In genomic region chr1:231931846-231932454, GRCh38 we compare ENCODE assay signal across 8 cellular contexts.
DNase-seq lines count a peak whose midpoint lies in the region; ATAC-seq and TF ChIP-seq lines count a peak whose summit lies in the region.

No MANE protein-coding gene starts in this region.

- no peak for TF ChIP-seq EP300 in ovary (IDR thresholded peaks at IDR 0.05)

- no peak for TF ChIP-seq POLR2A in ovary (IDR thresholded peaks at IDR 0.05)

- H3K9me3 ChIP-seq in liver (ENCODE audit: control insufficient read depth in 4 of 4, low read length in 3 of 4) = peaks cover 0 to 9% (median 5%) of the 10 kb centered on the region in 4 donors
- no peaks in the 10 kb centered on the region for H3K9me3 ChIP-seq in ovary

- DNase-seq in HK-2 (ENCODE audit: unreplicated experiment) (peak; percentile 51), activated T-cell treated with anti-CD3 and anti-CD28 coated beads for 4 hours (peak; percentile 14), mucosa of gallbladder (ENCODE audit: low spot score) (no peak), ovary (no peak)

- H3K4me3 ChIP-seq in liver (ENCODE audit: low read depth in 1 of 3, low read length in 3 of 3) = no peak overlapping the region
- no peak overlapping the region for H3K4me3 ChIP-seq in ovary

- peak; percentile 84 for TF ChIP-seq CTCF in C4-2B (conservative IDR thresholded peaks at IDR 0.05)
- TF ChIP-seq CTCF in liver (IDR thresholded peaks at IDR 0.05; ENCODE audit: low read depth, low read length, missing input control) = peak; percentile 28
- no peak for TF ChIP-seq CTCF in ovary (IDR thresholded peaks at IDR 0.05)

- H3K27me3 ChIP-seq in liver (ENCODE audit: control insufficient read depth in 4 of 4, insufficient read depth in 4 of 4, low read length in 3 of 4) = peaks cover 0 to 2% (median 0%) of the 10 kb centered on the region in 4 donors
- no peaks in the 10 kb centered on the region for H3K27me3 ChIP-seq in ovary

- TF ChIP-seq RAD21 in liver (IDR thresholded peaks at IDR 0.05) = no peak

- no peak for ATAC-seq in GM21528 (IDR thresholded peaks at IDR 0.05; ENCODE audit: low FRiP score, unreplicated experiment)
- no peak for ATAC-seq in HG02798 (IDR thresholded peaks at IDR 0.05; ENCODE audit: poor library complexity, unreplicated experiment)

- no peak overlapping the region for H3K9ac ChIP-seq in liver (ENCODE audit: low read depth in 1 of 2, low read length in 2 of 2)

- peaks cover 0 to 2% (median 0%) of the 10 kb centered on the region in 4 donors for H3K36me3 ChIP-seq in liver (ENCODE audit: control insufficient read depth in 4 of 4, insufficient read depth in 3 of 4, low read depth in 1 of 4, low read length in 3 of 4)
- H3K36me3 ChIP-seq in ovary = no peaks in the 10 kb centered on the region

- H3K27ac ChIP-seq in C4-2B (no peak overlapping the region), liver (ENCODE audit: low read depth in 1 of 2, low read length in 2 of 2) (no peak overlapping the region), ovary (no peak overlapping the region)

- 80% methylated on average over 4 of the region's 4 CpGs for WGBS in liver
- 85 to 88% (median 85%) methylated on average over 4 of the region's 4 CpGs for WGBS in ovary, 3 donors

- intact Hi-C loops in ovary (cut with DNase I) = loop anchor here in 1 of 4 donors (10.0 kb wide), 1 partner anchor 57 kb away; no protein-coding TSS in a partner anchor

- H3K4me1 ChIP-seq in liver (ENCODE audit: control insufficient read depth in 4 of 4, insufficient read depth in 4 of 4, low read length in 3 of 4) (no peaks in the 10 kb centered on the region), ovary (ENCODE audit: insufficient read depth) (peaks cover 13% of the 10 kb centered on the region)

TF ChIP-seq in liver, 16 proteins besides CTCF, POLR2A, EP300 and RAD21:
- TF ChIP-seq GABPA (IDR thresholded peaks at IDR 0.05 in 1 of 2, conservative IDR thresholded peaks at IDR 0.05 in 1 of 2) = no peak
- no peak for TF ChIP-seq MAX (IDR thresholded peaks at IDR 0.05)

Comparison
In these comparisons a context has a peak if more than half of its experiments do, and no peak if none do; other contexts are left out.
1. CTCF ChIP-seq: peak in C4-2B (single experiment) and liver (single experiment); none in ovary (0 of 3).
2. DNase-seq: peak in HK-2 (single experiment) and activated T-cell treated with anti-CD3 and anti-CD28 coated beads for 4 hours (single experiment); none in mucosa of gallbladder (single experiment) and ovary (0 of 5).